In genomic region chr2:75787532-75788132, GRCh38 we compare ENCODE assay signal across 8 cellular contexts.
DNase-seq lines count a peak whose midpoint lies in the region; ATAC-seq and TF ChIP-seq lines count a peak whose summit lies in the region.

No MANE protein-coding gene starts in this region.

- no peak for DNase-seq in GM12864 (ENCODE audit: low read depth)
- peak; percentile 57 for DNase-seq in NCI-H69 (lab: John Stamatoyannopoulos, UW)
- DNase-seq in cerebellum (ENCODE audit: low spot score) = peak; percentile 2
- no peak for DNase-seq in activated T-cell treated with anti-CD3 and anti-CD28 coated beads, Interleukin-2, amount 50 U/mL, for 1 hour
- no peak for DNase-seq in effector memory CD4-positive, alpha-beta T cell

- H3K27ac Mint-ChIP-seq in nephron = peak overlapping the region in 2 of 3 experiments; percentile 4 to 6

- no peaks in the 10 kb centered on the region for H3K9me3 ChIP-seq in effector memory CD4-positive, alpha-beta T cell (ENCODE audit: control insufficient read depth, low read length)

- peaks cover 8% of the 10 kb centered on the region for H3K27me3 Mint-ChIP-seq in nephron (ENCODE audit: low read depth)

- no peaks in the 10 kb centered on the region for H3K36me3 ChIP-seq in effector memory CD4-positive, alpha-beta T cell (ENCODE audit: control insufficient read depth, insufficient read depth, low read length)

- H3K4me1 ChIP-seq in effector memory CD4-positive, alpha-beta T cell (ENCODE audit: control insufficient read depth, insufficient read depth, low read length, poor library complexity, severe bottlenecking) = no peaks in the 10 kb centered on the region

- H3K27ac ChIP-seq in effector memory CD4-positive, alpha-beta T cell (ENCODE audit: insufficient read depth, low read length, poor library complexity, severe bottlenecking) = no peak overlapping the region

- TF ChIP-seq CTCF in GM12864 (IDR thresholded peaks at IDR 0.05; ENCODE audit: low read depth, low read length, missing control alignments) (peak; percentile 34), nephron (IDR thresholded peaks at IDR 0.05; ENCODE audit: unreplicated experiment in 3 of 3) (peak; percentile 58 to 70 (median 63))

- no peaks in the 10 kb centered on the region for H3K9me3 Mint-ChIP-seq in nephron

- no peak overlapping the region for H3K4me3 Mint-ChIP-seq in nephron

- H3K27me3 ChIP-seq in effector memory CD4-positive, alpha-beta T cell (replicated peaks; ENCODE audit: control insufficient read depth, insufficient read depth, low read length, poor library complexity, severe bottlenecking) = peaks cover 4% of the 10 kb centered on the region

- H3K4me1 Mint-ChIP-seq in nephron = peaks cover 33% of the 10 kb centered on the region

- H3K36me3 Mint-ChIP-seq in nephron (ENCODE audit: low read depth) = no peaks in the 10 kb centered on the region

- ATAC-seq in HG02798 (IDR thresholded peaks at IDR 0.05; ENCODE audit: poor library complexity, unreplicated experiment) (peak; percentile 53), HG02763 (IDR thresholded peaks at IDR 0.05; ENCODE audit: unreplicated experiment) (no peak)

- no peak overlapping the region for H3K4me3 ChIP-seq in GM12864 (ENCODE audit: low read depth, low read length)
- no peak overlapping the region for H3K4me3 ChIP-seq in effector memory CD4-positive, alpha-beta T cell (ENCODE audit: insufficient read depth, low read depth, low read length, poor library complexity, severe bottlenecking)

Comparison
In these comparisons a context has a peak if more than half of its experiments do, and no peak if none do; other contexts are left out.
1. DNase-seq: peak in NCI-H69 (single experiment) and cerebellum (single experiment); none in GM12864 (single experiment), activated T-cell treated with anti-CD3 and anti-CD28 coated beads, Interleukin-2, amount 50 U/mL, for 1 hour (single experiment) and effector memory CD4-positive, alpha-beta T cell (0 of 3).